In the genomic region with DNA sequence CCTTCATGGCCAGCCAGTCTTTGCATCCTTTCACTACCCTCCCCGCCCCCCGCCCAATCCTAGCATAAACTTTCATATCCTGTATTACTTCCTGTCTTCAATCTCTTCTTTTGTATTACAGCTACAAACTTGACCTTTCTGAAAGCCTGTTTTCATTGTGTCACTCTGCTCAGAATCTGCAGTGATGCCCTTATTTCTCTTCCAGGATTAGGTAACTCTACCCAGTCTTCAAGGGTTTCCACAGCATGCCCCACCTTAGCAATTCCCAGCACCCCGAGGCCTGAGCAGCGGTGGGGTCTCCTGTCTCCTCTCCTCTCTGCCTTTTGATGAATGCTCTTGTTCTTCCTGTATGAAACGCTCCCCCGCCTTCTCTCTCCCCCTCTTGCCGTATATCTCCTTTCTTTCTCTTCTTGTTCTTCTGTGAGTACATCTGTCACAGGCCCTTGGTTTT, we compare ENCODE assay signal across 18 cellular contexts.
DNase-seq lines count a peak whose midpoint lies in the region; ATAC-seq and TF ChIP-seq lines count a peak whose summit lies in the region.
"Had no signal": no experiment of that assay in that cellular context is flagged by ENCODE, and none has a peak within 500 bp of the region (broad histone marks: within the 10 kb centered on the region; RNA-seq: fewer than 3 reads in every experiment).

No MANE protein-coding gene starts in this region.

- no peak overlapping the region for H3K23ac ChIP-seq in mesenchymal stem cell (ENCODE audit: low read length in 2 of 2)

- H3K27ac Mint-ChIP-seq in CD4-positive, alpha-beta T cell, result no peak overlapping the region
- H3K27ac Mint-ChIP-seq in chondrocyte (ENCODE audit: unreplicated experiment), result no peak overlapping the region

- H4K8ac ChIP-seq in mesenchymal stem cell (ENCODE audit: low read length), result peak overlapping the region; percentile 86

- H2AFZ ChIP-seq in OCI-LY3 (ENCODE audit: low read depth, low read length) (peak overlapping the region; percentile 41; the same call in 1 of the 2 replicates), mesenchymal stem cell (ENCODE audit: low read depth, low read length) (no peak overlapping the region)

- no peaks in the 10 kb centered on the region for H3K79me1 ChIP-seq in mesenchymal stem cell (replicated peaks; ENCODE audit: low read length, poor library complexity, severe bottlenecking)

- no peaks in the 10 kb centered on the region for H4K20me1 ChIP-seq in OCI-LY3 (ENCODE audit: insufficient read depth, low read length)

- no peak overlapping the region for H3K9ac ChIP-seq in OCI-LY3 (ENCODE audit: low read length)
- no peak overlapping the region for H3K9ac ChIP-seq in mesenchymal stem cell (ENCODE audit: low read length)

- no peak for DNase-seq in CD4-positive, alpha-beta T cell
- DNase-seq in GM06990 (ENCODE audit: extremely low read depth, insufficient read length), result peak; percentile 44
- no peak for DNase-seq in mesenchymal stem cell
- no peak for DNase-seq in upper lobe of left lung
- DNase-seq in chondrocyte (ENCODE audit: low spot score), result no peak
- DNase-seq: activated CD4-positive, CD25-positive, alpha-beta regulatory T cell treated with anti-CD3 and anti-CD28 coated beads, Interleukin-2, amount 50 U/mL, for 72 hours; BE2C; DMS153; kidney glomerular epithelial cell; NCI-H1930; NCI-H524; small intestine; stimulated activated CD8-positive, alpha-beta memory T cell treated with anti-CD3 and anti-CD28 coated beads, Interleukin-4, amount 100 ng/mL, for 48 hours had no signal

- H3K4me3 ChIP-seq in GM06990 (replicated peaks; ENCODE audit: low read depth, low read length) (no peak overlapping the region), OCI-LY3 (ENCODE audit: low read length) (no peak overlapping the region), mesenchymal stem cell (ENCODE audit: insufficient read depth in 1 of 2, low read depth in 1 of 2, low read length in 2 of 2) (no peak overlapping the region), upper lobe of left lung (no peak overlapping the region)
- H3K4me3 ChIP-seq: colonic mucosa, prostate gland had no signal

- H3K4me1 Mint-ChIP-seq in CD4-positive, alpha-beta T cell (ENCODE audit: low read depth), result peaks cover under 1% of the 10 kb centered on the region
- H3K4me1 Mint-ChIP-seq in chondrocyte (ENCODE audit: low read depth), result peaks cover 6% of the 10 kb centered on the region

- no peak overlapping the region for H2BK5ac ChIP-seq in mesenchymal stem cell (ENCODE audit: low read depth, low read length, poor library complexity, severe bottlenecking)

- H3K27ac ChIP-seq in CD4-positive, alpha-beta T cell (ENCODE audit: low read depth, low read length), result peak overlapping the region; percentile 50
- no peak overlapping the region; the same call in 1 of the 2 replicates for H3K27ac ChIP-seq in OCI-LY3 (ENCODE audit: low read length)
- peak overlapping the region; percentile 12 for H3K27ac ChIP-seq in mesenchymal stem cell (ENCODE audit: low read length, poor library complexity, severe bottlenecking)
- no peak overlapping the region for H3K27ac ChIP-seq in upper lobe of left lung
- H3K27ac ChIP-seq: colonic mucosa, prostate gland had no signal

- TF ChIP-seq CTCF in CD4-positive, alpha-beta T cell (IDR thresholded peaks at IDR 0.05), result no peak
- no peak for TF ChIP-seq CTCF in GM06990 (IDR thresholded peaks at IDR 0.05; ENCODE audit: insufficient read depth, low read length, poor library complexity, severe bottlenecking)
- no peak for TF ChIP-seq CTCF in OCI-LY3 (IDR thresholded peaks at IDR 0.05; ENCODE audit: low read depth, low read length)
- TF ChIP-seq CTCF in upper lobe of left lung (IDR thresholded peaks at IDR 0.05), result no peak
- TF ChIP-seq CTCF in chondrocyte (IDR thresholded peaks at IDR 0.05), result no peak

- peak overlapping the region; percentile 68 for H2AK5ac ChIP-seq in mesenchymal stem cell (ENCODE audit: low read length, severe bottlenecking)

- no peak overlapping the region for H3K14ac ChIP-seq in mesenchymal stem cell (ENCODE audit: low read length in 2 of 2)

- H2BK120ac ChIP-seq in mesenchymal stem cell (ENCODE audit: low read depth, low read length), result peak overlapping the region; percentile 91

- no peak for TF ChIP-seq EP300 in upper lobe of left lung (IDR thresholded peaks at IDR 0.05)

- peak overlapping the region in 1 of 2 experiments; percentile 7 for H3K4ac ChIP-seq in mesenchymal stem cell (ENCODE audit: low read depth in 1 of 2, low read length in 2 of 2)

- H2BK15ac ChIP-seq in mesenchymal stem cell (ENCODE audit: low read depth, poor library complexity, severe bottlenecking), result no peak overlapping the region

- no peaks in the 10 kb centered on the region for H3K9me3 ChIP-seq in CD4-positive, alpha-beta T cell (ENCODE audit: control insufficient read depth, low read length)
- H3K9me3 ChIP-seq in OCI-LY3 (ENCODE audit: insufficient read depth, low read length), result no peaks in the 10 kb centered on the region
- no peaks in the 10 kb centered on the region for H3K9me3 ChIP-seq in mesenchymal stem cell (ENCODE audit: control insufficient read depth, low read length)
- H3K9me3 ChIP-seq in upper lobe of left lung, result no peaks in the 10 kb centered on the region
- H3K9me3 ChIP-seq: BE2C, colonic mucosa, prostate gland had no signal

- peak overlapping the region; percentile 49 for H3K4me2 ChIP-seq in OCI-LY3 (ENCODE audit: low read length)
- H3K4me2 ChIP-seq in mesenchymal stem cell (ENCODE audit: low read length, poor library complexity, severe bottlenecking), result no peak overlapping the region

- H3K79me2 ChIP-seq in OCI-LY3 (ENCODE audit: low read length), result no peaks in the 10 kb centered on the region

- peak overlapping the region in 1 of 2 experiments; percentile 74 for H2BK12ac ChIP-seq in mesenchymal stem cell (ENCODE audit: low read length in 2 of 2)

- peaks cover 40% of the 10 kb centered on the region for H3K4me1 ChIP-seq in OCI-LY3 (ENCODE audit: low read length)
- peaks cover 9% of the 10 kb centered on the region for H3K4me1 ChIP-seq in mesenchymal stem cell (ENCODE audit: control insufficient read depth, insufficient read depth, low read depth, low read length)
- peaks cover 0 to 14% (median 6%) of the 10 kb centered on the region in 4 donors for H3K4me1 ChIP-seq in upper lobe of left lung
- H3K4me1 ChIP-seq: BE2C, colonic mucosa, prostate gland had no signal

- no peaks in the 10 kb centered on the region for H3K27me3 ChIP-seq in CD4-positive, alpha-beta T cell (ENCODE audit: control insufficient read depth, insufficient read depth, low read length)
- H3K27me3 ChIP-seq in GM06990 (replicated peaks; ENCODE audit: control insufficient read depth, insufficient read depth, low read length) (no peaks in the 10 kb centered on the region), OCI-LY3 (ENCODE audit: low read depth, low read length) (no peaks in the 10 kb centered on the region), mesenchymal stem cell (ENCODE audit: control insufficient read depth in 1 of 2, insufficient read depth in 1 of 2, low read length in 2 of 2) (no peaks in the 10 kb centered on the region), upper lobe of left lung (no peaks in the 10 kb centered on the region)
- H3K27me3 ChIP-seq: colonic mucosa had no signal

- no peak for TF ChIP-seq POLR2A in upper lobe of left lung (IDR thresholded peaks at IDR 0.05)

- H3K36me3 Mint-ChIP-seq in CD4-positive, alpha-beta T cell (ENCODE audit: low read depth), result no peaks in the 10 kb centered on the region
- H3K36me3 Mint-ChIP-seq in chondrocyte (ENCODE audit: low read depth), result no peaks in the 10 kb centered on the region

- CTCF ChIA-PET in CD4-positive, alpha-beta T cell (lab: Charles Lee), result interaction anchor here (0.6 kb wide), 1 partner anchor 76 kb away, joined by 3 read pairs; no protein-coding TSS in a partner anchor

- H3K27me3 Mint-ChIP-seq in CD4-positive, alpha-beta T cell, result no peaks in the 10 kb centered on the region
- H3K27me3 Mint-ChIP-seq in chondrocyte (ENCODE audit: low read depth), result no peaks in the 10 kb centered on the region

- no peak overlapping the region for H4K91ac ChIP-seq in mesenchymal stem cell (ENCODE audit: low read length)

- no peaks in the 10 kb centered on the region for H3K9me3 Mint-ChIP-seq in CD4-positive, alpha-beta T cell
- no peaks in the 10 kb centered on the region for H3K9me3 Mint-ChIP-seq in chondrocyte (ENCODE audit: low read depth)
- H3K9me3 Mint-ChIP-seq: neural crest cell had no signal

- no peaks in the 10 kb centered on the region for H3K36me3 ChIP-seq in GM06990 (ENCODE audit: control insufficient read depth, insufficient read depth, low read length)
- no peaks in the 10 kb centered on the region for H3K36me3 ChIP-seq in OCI-LY3 (replicated peaks; ENCODE audit: low read depth, low read length)
- no peaks in the 10 kb centered on the region for H3K36me3 ChIP-seq in mesenchymal stem cell (ENCODE audit: control insufficient read depth in 1 of 2, insufficient read depth in 2 of 2, low read depth in 1 of 2, low read length in 2 of 2)
- H3K36me3 ChIP-seq in upper lobe of left lung, result no peaks in the 10 kb centered on the region
- H3K36me3 ChIP-seq: BE2C, colonic mucosa, prostate gland had no signal

- 11% methylated on average over 6 of the region's 7 CpGs for WGBS in mesenchymal stem cell
- 40 to 56% methylated on average over 7 of the region's 7 CpGs for WGBS in upper lobe of left lung, 2 donors

- ATAC-seq in CD4-positive, alpha-beta T cell (ENCODE audit: poor library complexity), result no peak
- ATAC-seq in upper lobe of left lung (ENCODE audit: low FRiP score in 2 of 2) (no peak), HG03460 (IDR thresholded peaks at IDR 0.05; ENCODE audit: unreplicated experiment) (no peak)

- intact Hi-C loops in CD4-positive, alpha-beta T cell (cut with DNase I, micrococcal nuclease), result loop anchor here in 1 of 2 experiments (5.0 to 10.0 kb wide), 3 partner anchors 46 to 109 kb away; no protein-coding TSS in a partner anchor

- no peak overlapping the region for H3K4me3 Mint-ChIP-seq in CD4-positive, alpha-beta T cell
- H3K4me3 Mint-ChIP-seq in chondrocyte (ENCODE audit: unreplicated experiment), result no peak overlapping the region
- H3K4me3 Mint-ChIP-seq: neural crest cell had no signal

- H3K18ac ChIP-seq in mesenchymal stem cell (ENCODE audit: low read depth in 1 of 2, low read length in 2 of 2), result peak overlapping the region in 1 of 2 experiments; percentile 40

- POLR2A ChIA-PET in CD4-positive, alpha-beta T cell (lab: Charles Lee), result interaction anchor here (0.8 to 1.2 kb wide), 2 partner anchors 20 to 68 kb away, joined by 3 to 4 read pairs; no protein-coding TSS in a partner anchor

Comparison
In these comparisons a context has a peak if more than half of its experiments do, and no peak if none do; other contexts are left out.
1. H3K27ac ChIP-seq: peak in CD4-positive, alpha-beta T cell (single experiment) and mesenchymal stem cell (single experiment); none in OCI-LY3 (single experiment) and upper lobe of left lung (0 of 4).